Comparison of ENCODE assay signal across 13 cellular contexts in the genomic region with DNA sequence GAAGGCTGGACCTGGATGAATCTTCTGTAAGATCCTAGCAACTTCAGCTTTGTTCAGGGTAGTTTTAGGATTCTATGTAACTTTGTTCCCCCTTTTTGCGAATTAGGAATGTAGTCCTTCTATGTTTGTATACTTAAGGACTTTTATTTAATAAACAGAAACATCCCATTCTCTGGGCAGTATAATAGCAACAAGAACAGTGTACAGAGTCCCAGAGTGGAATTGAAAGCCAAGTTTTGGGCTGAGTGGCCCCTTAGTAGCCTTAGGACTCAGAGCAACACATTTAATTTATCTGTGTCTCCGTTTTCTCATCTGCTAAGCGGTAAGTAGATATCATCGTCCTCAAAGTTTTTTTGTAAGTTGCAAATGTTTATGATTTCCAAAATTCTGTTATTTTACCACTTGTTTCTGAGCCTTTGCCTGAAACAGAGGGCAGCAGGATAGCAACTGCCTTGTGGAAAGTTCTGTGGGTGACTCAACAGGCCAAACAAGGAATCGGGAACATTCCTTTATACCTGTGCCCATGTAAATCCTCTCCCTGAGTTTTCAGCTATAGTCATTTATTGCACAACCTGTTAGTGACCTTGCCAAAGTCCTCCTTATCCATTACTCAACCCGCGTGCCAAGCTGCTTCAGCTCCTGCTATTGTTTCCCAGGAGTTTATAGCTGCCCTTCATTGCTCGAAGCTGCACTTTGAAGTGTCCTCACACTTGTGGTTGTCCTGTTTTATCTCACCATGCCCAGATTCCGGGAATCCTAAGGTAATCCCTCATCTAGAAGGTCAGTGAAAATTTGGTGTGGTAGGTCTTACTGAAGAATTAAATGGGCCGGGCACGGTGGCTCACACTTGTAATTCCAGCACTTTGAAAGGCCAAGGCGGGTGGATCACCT.
DNase-seq lines count a peak whose midpoint lies in the region; ATAC-seq, FAIRE-seq and TF ChIP-seq lines count a peak whose summit lies in the region.
"Had no signal": no experiment of that assay in that cellular context is flagged by ENCODE, and none has a peak within 500 bp of the region (broad histone marks: within the 10 kb centered on the region; RNA-seq: fewer than 3 reads in every experiment).

No MANE protein-coding gene starts in this region.

- in situ Hi-C loops in IMR-90 (cut with MboI; ENCODE audit: low sequenced_read_pairs), result no loop called here

- H4K8ac ChIP-seq in IMR-90 (ENCODE audit: low read depth in 2 of 2, low read length in 2 of 2), result no peak overlapping the region

- TF ChIP-seq CTCF in IMR-90 (conservative IDR thresholded peaks at IDR 0.05; ENCODE audit: low read depth, low read length) (no peak), astrocyte (IDR thresholded peaks at IDR 0.05; ENCODE audit: insufficient read depth, low read depth, low read length) (no peak), kidney epithelial cell (IDR thresholded peaks at IDR 0.05; ENCODE audit: insufficient read depth, low read length, poor library complexity, severe bottlenecking) (no peak), thyroid gland (IDR thresholded peaks at IDR 0.05) (no peak), tibial nerve (IDR thresholded peaks at IDR 0.05) (no peak)

- WGBS in IMR-90 (ENCODE audit: extremely low coverage in 2 of 2, insufficient read length in 1 of 2), 2 experiments, result 93% methylated on average over 3 of the region's 12 CpGs; no CpG with 5 or more reads in 1 of the 2 experiments
- 68 to 71% methylated on average over 12 of the region's 12 CpGs for WGBS in thyroid gland, 2 donors
- 90 to 91% methylated on average over 12 of the region's 12 CpGs for WGBS in tibial nerve, 2 donors

- H3K27me3 Mint-ChIP-seq in astrocyte (ENCODE audit: low read depth, unreplicated experiment), result no peaks in the 10 kb centered on the region

- no peak overlapping the region for H3K4me3 ChIP-seq in IMR-90 (ENCODE audit: insufficient read depth, low read depth, low read length)
- no peak overlapping the region for H3K4me3 ChIP-seq in astrocyte (ENCODE audit: insufficient read depth, low read depth, low read length)
- no peak overlapping the region for H3K4me3 ChIP-seq in kidney epithelial cell (ENCODE audit: low read depth, low read length)
- H3K4me3 ChIP-seq in thyroid gland (replicated peaks in 1 of 3), result no peak overlapping the region
- no peak overlapping the region for H3K4me3 ChIP-seq in tibial nerve
- H3K4me3 ChIP-seq: SK-N-MC had no signal

- no peaks in the 10 kb centered on the region for H3K79me2 ChIP-seq in astrocyte (ENCODE audit: insufficient read depth, low read length)

- TF ChIP-seq POLR2A in IMR-90 (IDR thresholded peaks at IDR 0.05; ENCODE audit: low read depth, low read length) (no peak), thyroid gland (IDR thresholded peaks at IDR 0.05) (no peak), tibial nerve (IDR thresholded peaks at IDR 0.05) (no peak)

- no peaks in the 10 kb centered on the region for H3K9me1 ChIP-seq in IMR-90 (ENCODE audit: insufficient read depth, low read length)

- no peak overlapping the region for H3K4ac ChIP-seq in IMR-90 (ENCODE audit: low read depth, low read length)

- CTCF ChIA-PET in IMR-90 (lab: Yijun Ruan, JAX), result no interaction called here

- no peak overlapping the region for H2AK5ac ChIP-seq in IMR-90 (ENCODE audit: low read depth, low read length)

- FAIRE-seq in astrocyte (lab: Jason Lieb, UNC), result no peak

- H3K4me1 ChIP-seq in IMR-90 (ENCODE audit: control insufficient read depth, insufficient read depth, low read length) (no peaks in the 10 kb centered on the region), astrocyte (ENCODE audit: insufficient read depth, low read length) (no peaks in the 10 kb centered on the region), thyroid gland (peaks cover 13 to 20% of the 10 kb centered on the region in 2 donors), tibial nerve (no peaks in the 10 kb centered on the region)

- no peak overlapping the region for H4K5ac ChIP-seq in IMR-90 (ENCODE audit: low read depth, low read length)

- no peak overlapping the region for H2BK120ac ChIP-seq in IMR-90 (ENCODE audit: low read depth, low read length)

- POLR2A ChIA-PET in IMR-90 (lab: Charles Lee; ENCODE audit: unreplicated experiment), result interaction anchor here (0.6 kb wide), 1 partner anchor 564 kb away, joined by 4 read pairs; no protein-coding TSS in a partner anchor

- no peaks in the 10 kb centered on the region for H4K20me1 ChIP-seq in IMR-90 (ENCODE audit: insufficient read depth, low read length)
- no peaks in the 10 kb centered on the region for H4K20me1 ChIP-seq in astrocyte (ENCODE audit: insufficient read depth, low read length)

- H3K9me3 ChIP-seq in IMR-90 (ENCODE audit: control insufficient read depth, insufficient read depth, low read length) (no peaks in the 10 kb centered on the region), astrocyte (ENCODE audit: insufficient read depth, low read depth, low read length) (peaks cover 6% of the 10 kb centered on the region), thyroid gland (no peaks in the 10 kb centered on the region), tibial nerve (peaks cover 0 to 3% (median 0%) of the 10 kb centered on the region in 4 donors)

- no peaks in the 10 kb centered on the region for H3K79me1 ChIP-seq in IMR-90 (ENCODE audit: low read depth in 1 of 2, low read length in 2 of 2)

- H3K27me3 ChIP-seq in IMR-90 (ENCODE audit: control insufficient read depth, insufficient read depth, low read length) (no peaks in the 10 kb centered on the region), astrocyte (ENCODE audit: insufficient read depth, low read length) (no peaks in the 10 kb centered on the region), kidney epithelial cell (ENCODE audit: control insufficient read depth, insufficient read depth, low read length) (no peaks in the 10 kb centered on the region), thyroid gland (no peaks in the 10 kb centered on the region), tibial nerve (no peaks in the 10 kb centered on the region)

- H3K36me3 ChIP-seq in IMR-90 (ENCODE audit: control insufficient read depth, insufficient read depth, low read length) (no peaks in the 10 kb centered on the region), astrocyte (ENCODE audit: insufficient read depth, low read length) (no peaks in the 10 kb centered on the region), kidney epithelial cell (ENCODE audit: control insufficient read depth, insufficient read depth, low read length) (no peaks in the 10 kb centered on the region), thyroid gland (no peaks in the 10 kb centered on the region), tibial nerve (no peaks in the 10 kb centered on the region)

- H3K36me3 Mint-ChIP-seq in astrocyte (ENCODE audit: low read depth, unreplicated experiment), result no peaks in the 10 kb centered on the region
- H3K36me3 Mint-ChIP-seq: IgD-negative memory B cell had no signal

- no peaks in the 10 kb centered on the region for H3K4me1 Mint-ChIP-seq in astrocyte (ENCODE audit: low read depth, unreplicated experiment)
- H3K4me1 Mint-ChIP-seq: neural crest cell had no signal

- peak; percentile 64 for ATAC-seq in IMR-90 (ENCODE audit: low read depth)
- ATAC-seq in HG03354 (IDR thresholded peaks at IDR 0.05; ENCODE audit: poor library complexity, severe bottlenecking, unreplicated experiment), result no peak

- no peak overlapping the region for H4K91ac ChIP-seq in IMR-90 (ENCODE audit: insufficient read depth, low read depth, low read length)

- H3K4me2 ChIP-seq in IMR-90 (ENCODE audit: low read depth, low read length) (no peak overlapping the region), astrocyte (ENCODE audit: low read length) (no peak overlapping the region)

- no peak overlapping the region for H3K18ac ChIP-seq in IMR-90 (ENCODE audit: low read depth, low read length)

- no peak for TF ChIP-seq EP300 in tibial nerve (IDR thresholded peaks at IDR 0.05)

- no peak overlapping the region for H3K27ac Mint-ChIP-seq in astrocyte (ENCODE audit: unreplicated experiment)
- H3K27ac Mint-ChIP-seq: IgD-negative memory B cell had no signal

- BruUV-seq in IMR-90 (replicated peaks; lab: Mats Ljungman, UMichigan), result no TSS peak

- H3K14ac ChIP-seq in IMR-90 (replicated peaks; ENCODE audit: low read depth, low read length), result no peak overlapping the region

- H2BK20ac ChIP-seq in IMR-90 (ENCODE audit: low read depth, low read length), result no peak overlapping the region

- H3K56ac ChIP-seq in IMR-90 (ENCODE audit: extremely low read depth, insufficient read depth, low read length), result no peak overlapping the region

- dilution Hi-C loops in IMR-90 (cut with HindIII; ENCODE audit: low sequenced_read_pairs, unreplicated experiment), result no loop called here

- no peak overlapping the region for H2AK9ac ChIP-seq in IMR-90 (replicated peaks; ENCODE audit: low read depth, low read length, poor library complexity)

- no peak overlapping the region for H2BK5ac ChIP-seq in IMR-90 (ENCODE audit: low read depth, low read length, poor library complexity, severe bottlenecking)

- H2AFZ ChIP-seq in IMR-90 (replicated peaks; ENCODE audit: low read length, poor library complexity) (no peak overlapping the region), astrocyte (ENCODE audit: low read depth, low read length) (no peak overlapping the region)

- no peaks in the 10 kb centered on the region for H3K9me3 Mint-ChIP-seq in astrocyte (ENCODE audit: unreplicated experiment)
- H3K9me3 Mint-ChIP-seq: IgD-negative memory B cell had no signal

- DNase-seq in IMR-90, result no peak
- peak; percentile 52 for DNase-seq in astrocyte (ENCODE audit: low read depth)
- peak; percentile 34 for DNase-seq in kidney epithelial cell (ENCODE audit: low read depth)
- peak; percentile 75 for DNase-seq in thyroid gland
- DNase-seq in SIG-M5 treated with dmso at 0.1 percent for 504 hours (lab: John Stamatoyannopoulos, UW; ENCODE audit: unreplicated experiment), result no peak
- DNase-seq in tibial nerve (ENCODE audit: low spot score in 2 of 2), result no peak
- DNase-seq: activated effector memory CD4-positive, alpha-beta T cell treated with Interleukin-2 at 50 U/mL for 16 hours; hippocampal formation; NCI-H2171 had no signal

- no peak overlapping the region for H3K4me3 Mint-ChIP-seq in astrocyte (ENCODE audit: unreplicated experiment)
- H3K4me3 Mint-ChIP-seq: neural crest cell had no signal

- no peak for TF ChIP-seq RAD21 in IMR-90 (IDR thresholded peaks at IDR 0.05; ENCODE audit: low read length)

- H3K23ac ChIP-seq in IMR-90 (ENCODE audit: low read depth, low read length), result no peak overlapping the region

- intact Hi-C loops in IMR-90 (cut with micrococcal nuclease) (no loop called here), thyroid gland (cut with DNase I) (no loop called here)

- H2BK15ac ChIP-seq in IMR-90 (ENCODE audit: low read depth, low read length), result no peak overlapping the region

- H3K27ac ChIP-seq in IMR-90 (ENCODE audit: insufficient read depth, low read length), result no peak overlapping the region
- H3K27ac ChIP-seq in astrocyte (ENCODE audit: low read depth, low read length), result no peak overlapping the region
- peak overlapping the region; percentile 52 to 86 (median 75) for H3K27ac ChIP-seq in thyroid gland
- H3K27ac ChIP-seq in tibial nerve, result no peak overlapping the region
- H3K27ac ChIP-seq: SK-N-MC had no signal

- H3K9ac ChIP-seq in IMR-90 (ENCODE audit: low read depth, low read length) (no peak overlapping the region), astrocyte (ENCODE audit: low read length) (no peak overlapping the region)

TF ChIP-seq in IMR-90, 13 proteins besides CTCF, POLR2A, EP300 and RAD21 (continues in another document):
- TF ChIP-seq CEBPB (IDR thresholded peaks at IDR 0.05; ENCODE audit: low read depth, low read length), result peak; percentile 77

Comparison
In these comparisons a context has a peak if more than half of its experiments do, and no peak if none do; other contexts are left out.
1. DNase-seq: peak in astrocyte (single experiment), kidney epithelial cell (single experiment) and thyroid gland (2 of 2); none in IMR-90 (single experiment), SIG-M5 treated with dmso at 0.1 percent for 504 hours (single experiment) and tibial nerve (0 of 2).
2. H3K27ac ChIP-seq: peak in thyroid gland (3 of 3); none in IMR-90 (single experiment), astrocyte (single experiment) and tibial nerve (0 of 4).